Comparison of ENCODE assay signal across 1 cellular context in the genomic region with DNA sequence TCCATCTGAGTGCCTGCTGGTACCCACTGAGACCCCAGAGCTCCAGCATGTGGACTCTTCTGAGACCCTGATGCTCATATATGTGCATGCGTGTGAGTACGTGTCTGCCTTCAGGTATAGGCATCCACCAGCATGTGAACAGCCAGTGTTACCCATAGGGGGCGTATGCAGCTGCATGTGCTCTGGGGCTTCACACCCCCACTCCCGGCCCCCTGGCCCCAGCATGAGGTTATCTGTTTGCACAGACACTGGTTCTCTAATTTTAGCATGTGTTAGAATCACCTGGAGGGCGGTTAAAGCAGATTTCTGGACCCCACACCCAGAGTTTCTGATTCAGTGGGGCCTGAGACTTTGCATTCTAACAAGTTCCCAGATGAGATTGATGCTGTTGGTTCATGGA.
A peak's percentile ranks its signal among the peaks of the same experiment; 100 is the strongest.
TF ChIP-seq lines count a peak whose summit lies in the region.

No MANE protein-coding gene starts in this region.

TF ChIP-seq in K562, 482 proteins besides CTCF, POLR2A, EP300 and RAD21 (continued from another document and continues in another):
- TF ChIP-seq, protein P1, sequence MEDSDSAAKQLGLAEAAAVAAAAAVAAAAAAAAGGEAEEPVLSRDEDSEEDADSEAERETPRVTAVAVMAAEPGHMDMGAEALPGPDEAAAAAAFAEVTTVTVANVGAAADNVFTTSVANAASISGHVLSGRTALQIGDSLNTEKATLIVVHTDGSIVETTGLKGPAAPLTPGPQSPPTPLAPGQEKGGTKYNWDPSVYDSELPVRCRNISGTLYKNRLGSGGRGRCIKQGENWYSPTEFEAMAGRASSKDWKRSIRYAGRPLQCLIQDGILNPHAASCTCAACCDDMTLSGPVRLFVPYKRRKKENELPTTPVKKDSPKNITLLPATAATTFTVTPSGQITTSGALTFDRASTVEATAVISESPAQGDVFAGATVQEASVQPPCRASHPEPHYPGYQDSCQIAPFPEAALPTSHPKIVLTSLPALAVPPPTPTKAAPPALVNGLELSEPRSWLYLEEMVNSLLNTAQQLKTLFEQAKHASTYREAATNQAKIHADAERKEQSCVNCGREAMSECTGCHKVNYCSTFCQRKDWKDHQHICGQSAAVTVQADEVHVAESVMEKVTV (CRISPR knock-in tag; IDR thresholded peaks at IDR 0.05), result peak; percentile 56
- no peak for TF ChIP-seq POLR2G (IDR thresholded peaks at IDR 0.05; ENCODE audit: low read depth, low read length)
- TF ChIP-seq, protein P2, sequence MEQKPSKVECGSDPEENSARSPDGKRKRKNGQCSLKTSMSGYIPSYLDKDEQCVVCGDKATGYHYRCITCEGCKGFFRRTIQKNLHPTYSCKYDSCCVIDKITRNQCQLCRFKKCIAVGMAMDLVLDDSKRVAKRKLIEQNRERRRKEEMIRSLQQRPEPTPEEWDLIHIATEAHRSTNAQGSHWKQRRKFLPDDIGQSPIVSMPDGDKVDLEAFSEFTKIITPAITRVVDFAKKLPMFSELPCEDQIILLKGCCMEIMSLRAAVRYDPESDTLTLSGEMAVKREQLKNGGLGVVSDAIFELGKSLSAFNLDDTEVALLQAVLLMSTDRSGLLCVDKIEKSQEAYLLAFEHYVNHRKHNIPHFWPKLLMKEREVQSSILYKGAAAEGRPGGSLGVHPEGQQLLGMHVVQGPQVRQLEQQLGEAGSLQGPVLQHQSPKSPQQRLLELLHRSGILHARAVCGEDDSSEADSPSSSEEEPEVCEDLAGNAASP (IDR thresholded peaks at IDR 0.05), result no peak
- TF ChIP-seq, protein P3, sequence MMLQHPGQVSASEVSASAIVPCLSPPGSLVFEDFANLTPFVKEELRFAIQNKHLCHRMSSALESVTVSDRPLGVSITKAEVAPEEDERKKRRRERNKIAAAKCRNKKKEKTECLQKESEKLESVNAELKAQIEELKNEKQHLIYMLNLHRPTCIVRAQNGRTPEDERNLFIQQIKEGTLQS (IDR thresholded peaks at IDR 0.05), result 0 out of 2 replicates have a peak, but pooled peaks have one; percentile 8
- TF ChIP-seq, protein P3 (CRISPR knock-in tag; conservative IDR thresholded peaks at IDR 0.05), result 0 out of 2 replicates have a peak, but pooled peaks have one; percentile 43
- no peak for TF ChIP-seq ESRRB (CRISPR knock-in tag; IDR thresholded peaks at IDR 0.05; ENCODE audit: borderline replicate concordance)
- TF ChIP-seq ZNF57 (CRISPR knock-in tag; IDR thresholded peaks at IDR 0.05), result no peak
- TF ChIP-seq, protein P4, sequence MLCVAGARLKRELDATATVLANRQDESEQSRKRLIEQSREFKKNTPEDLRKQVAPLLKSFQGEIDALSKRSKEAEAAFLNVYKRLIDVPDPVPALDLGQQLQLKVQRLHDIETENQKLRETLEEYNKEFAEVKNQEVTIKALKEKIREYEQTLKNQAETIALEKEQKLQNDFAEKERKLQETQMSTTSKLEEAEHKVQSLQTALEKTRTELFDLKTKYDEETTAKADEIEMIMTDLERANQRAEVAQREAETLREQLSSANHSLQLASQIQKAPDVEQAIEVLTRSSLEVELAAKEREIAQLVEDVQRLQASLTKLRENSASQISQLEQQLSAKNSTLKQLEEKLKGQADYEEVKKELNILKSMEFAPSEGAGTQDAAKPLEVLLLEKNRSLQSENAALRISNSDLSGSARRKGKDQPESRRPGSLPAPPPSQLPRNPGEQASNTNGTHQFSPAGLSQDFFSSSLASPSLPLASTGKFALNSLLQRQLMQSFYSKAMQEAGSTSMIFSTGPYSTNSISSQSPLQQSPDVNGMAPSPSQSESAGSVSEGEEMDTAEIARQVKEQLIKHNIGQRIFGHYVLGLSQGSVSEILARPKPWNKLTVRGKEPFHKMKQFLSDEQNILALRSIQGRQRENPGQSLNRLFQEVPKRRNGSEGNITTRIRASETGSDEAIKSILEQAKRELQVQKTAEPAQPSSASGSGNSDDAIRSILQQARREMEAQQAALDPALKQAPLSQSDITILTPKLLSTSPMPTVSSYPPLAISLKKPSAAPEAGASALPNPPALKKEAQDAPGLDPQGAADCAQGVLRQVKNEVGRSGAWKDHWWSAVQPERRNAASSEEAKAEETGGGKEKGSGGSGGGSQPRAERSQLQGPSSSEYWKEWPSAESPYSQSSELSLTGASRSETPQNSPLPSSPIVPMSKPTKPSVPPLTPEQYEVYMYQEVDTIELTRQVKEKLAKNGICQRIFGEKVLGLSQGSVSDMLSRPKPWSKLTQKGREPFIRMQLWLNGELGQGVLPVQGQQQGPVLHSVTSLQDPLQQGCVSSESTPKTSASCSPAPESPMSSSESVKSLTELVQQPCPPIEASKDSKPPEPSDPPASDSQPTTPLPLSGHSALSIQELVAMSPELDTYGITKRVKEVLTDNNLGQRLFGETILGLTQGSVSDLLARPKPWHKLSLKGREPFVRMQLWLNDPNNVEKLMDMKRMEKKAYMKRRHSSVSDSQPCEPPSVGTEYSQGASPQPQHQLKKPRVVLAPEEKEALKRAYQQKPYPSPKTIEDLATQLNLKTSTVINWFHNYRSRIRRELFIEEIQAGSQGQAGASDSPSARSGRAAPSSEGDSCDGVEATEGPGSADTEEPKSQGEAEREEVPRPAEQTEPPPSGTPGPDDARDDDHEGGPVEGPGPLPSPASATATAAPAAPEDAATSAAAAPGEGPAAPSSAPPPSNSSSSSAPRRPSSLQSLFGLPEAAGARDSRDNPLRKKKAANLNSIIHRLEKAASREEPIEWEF (CRISPR knock-in tag; IDR thresholded peaks at IDR 0.05), result no peak
- TF ChIP-seq, protein P5, sequence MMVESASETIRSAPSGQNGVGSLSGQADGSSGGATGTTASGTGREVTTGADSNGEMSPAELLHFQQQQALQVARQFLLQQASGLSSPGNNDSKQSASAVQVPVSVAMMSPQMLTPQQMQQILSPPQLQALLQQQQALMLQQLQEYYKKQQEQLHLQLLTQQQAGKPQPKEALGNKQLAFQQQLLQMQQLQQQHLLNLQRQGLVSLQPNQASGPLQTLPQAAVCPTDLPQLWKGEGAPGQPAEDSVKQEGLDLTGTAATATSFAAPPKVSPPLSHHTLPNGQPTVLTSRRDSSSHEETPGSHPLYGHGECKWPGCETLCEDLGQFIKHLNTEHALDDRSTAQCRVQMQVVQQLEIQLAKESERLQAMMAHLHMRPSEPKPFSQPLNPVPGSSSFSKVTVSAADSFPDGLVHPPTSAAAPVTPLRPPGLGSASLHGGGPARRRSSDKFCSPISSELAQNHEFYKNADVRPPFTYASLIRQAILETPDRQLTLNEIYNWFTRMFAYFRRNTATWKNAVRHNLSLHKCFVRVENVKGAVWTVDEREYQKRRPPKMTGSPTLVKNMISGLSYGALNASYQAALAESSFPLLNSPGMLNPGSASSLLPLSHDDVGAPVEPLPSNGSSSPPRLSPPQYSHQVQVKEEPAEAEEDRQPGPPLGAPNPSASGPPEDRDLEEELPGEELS (CRISPR knock-in tag; IDR thresholded peaks at IDR 0.05; ENCODE audit: borderline replicate concordance), result no peak
- no peak for TF ChIP-seq TGIF2 (CRISPR knock-in tag; IDR thresholded peaks at IDR 0.05)
- TF ChIP-seq KAT2B (IDR thresholded peaks at IDR 0.05; ENCODE audit: low read depth, low read length), result no peak
- TF ChIP-seq ZNF77 (CRISPR knock-in tag; IDR thresholded peaks at IDR 0.05), result no peak
- TF ChIP-seq ZNF121 (CRISPR knock-in tag; conservative IDR thresholded peaks at IDR 0.05), result no peak
- TF ChIP-seq, protein P6, sequence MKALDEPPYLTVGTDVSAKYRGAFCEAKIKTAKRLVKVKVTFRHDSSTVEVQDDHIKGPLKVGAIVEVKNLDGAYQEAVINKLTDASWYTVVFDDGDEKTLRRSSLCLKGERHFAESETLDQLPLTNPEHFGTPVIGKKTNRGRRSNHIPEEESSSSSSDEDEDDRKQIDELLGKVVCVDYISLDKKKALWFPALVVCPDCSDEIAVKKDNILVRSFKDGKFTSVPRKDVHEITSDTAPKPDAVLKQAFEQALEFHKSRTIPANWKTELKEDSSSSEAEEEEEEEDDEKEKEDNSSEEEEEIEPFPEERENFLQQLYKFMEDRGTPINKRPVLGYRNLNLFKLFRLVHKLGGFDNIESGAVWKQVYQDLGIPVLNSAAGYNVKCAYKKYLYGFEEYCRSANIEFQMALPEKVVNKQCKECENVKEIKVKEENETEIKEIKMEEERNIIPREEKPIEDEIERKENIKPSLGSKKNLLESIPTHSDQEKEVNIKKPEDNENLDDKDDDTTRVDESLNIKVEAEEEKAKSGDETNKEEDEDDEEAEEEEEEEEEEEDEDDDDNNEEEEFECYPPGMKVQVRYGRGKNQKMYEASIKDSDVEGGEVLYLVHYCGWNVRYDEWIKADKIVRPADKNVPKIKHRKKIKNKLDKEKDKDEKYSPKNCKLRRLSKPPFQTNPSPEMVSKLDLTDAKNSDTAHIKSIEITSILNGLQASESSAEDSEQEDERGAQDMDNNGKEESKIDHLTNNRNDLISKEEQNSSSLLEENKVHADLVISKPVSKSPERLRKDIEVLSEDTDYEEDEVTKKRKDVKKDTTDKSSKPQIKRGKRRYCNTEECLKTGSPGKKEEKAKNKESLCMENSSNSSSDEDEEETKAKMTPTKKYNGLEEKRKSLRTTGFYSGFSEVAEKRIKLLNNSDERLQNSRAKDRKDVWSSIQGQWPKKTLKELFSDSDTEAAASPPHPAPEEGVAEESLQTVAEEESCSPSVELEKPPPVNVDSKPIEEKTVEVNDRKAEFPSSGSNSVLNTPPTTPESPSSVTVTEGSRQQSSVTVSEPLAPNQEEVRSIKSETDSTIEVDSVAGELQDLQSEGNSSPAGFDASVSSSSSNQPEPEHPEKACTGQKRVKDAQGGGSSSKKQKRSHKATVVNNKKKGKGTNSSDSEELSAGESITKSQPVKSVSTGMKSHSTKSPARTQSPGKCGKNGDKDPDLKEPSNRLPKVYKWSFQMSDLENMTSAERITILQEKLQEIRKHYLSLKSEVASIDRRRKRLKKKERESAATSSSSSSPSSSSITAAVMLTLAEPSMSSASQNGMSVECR (CRISPR knock-in tag; IDR thresholded peaks at IDR 0.05), result no peak
- TF ChIP-seq TSC22D4 (tag; IDR thresholded peaks at IDR 0.05), result no peak
- TF ChIP-seq NUFIP1 (IDR thresholded peaks at IDR 0.05; ENCODE audit: partially characterized antibody), result no peak
- no peak for TF ChIP-seq FOXJ2 (tag; IDR thresholded peaks at IDR 0.05)
- no peak for TF ChIP-seq ARNT (IDR thresholded peaks at IDR 0.05)
- TF ChIP-seq, protein P7, sequence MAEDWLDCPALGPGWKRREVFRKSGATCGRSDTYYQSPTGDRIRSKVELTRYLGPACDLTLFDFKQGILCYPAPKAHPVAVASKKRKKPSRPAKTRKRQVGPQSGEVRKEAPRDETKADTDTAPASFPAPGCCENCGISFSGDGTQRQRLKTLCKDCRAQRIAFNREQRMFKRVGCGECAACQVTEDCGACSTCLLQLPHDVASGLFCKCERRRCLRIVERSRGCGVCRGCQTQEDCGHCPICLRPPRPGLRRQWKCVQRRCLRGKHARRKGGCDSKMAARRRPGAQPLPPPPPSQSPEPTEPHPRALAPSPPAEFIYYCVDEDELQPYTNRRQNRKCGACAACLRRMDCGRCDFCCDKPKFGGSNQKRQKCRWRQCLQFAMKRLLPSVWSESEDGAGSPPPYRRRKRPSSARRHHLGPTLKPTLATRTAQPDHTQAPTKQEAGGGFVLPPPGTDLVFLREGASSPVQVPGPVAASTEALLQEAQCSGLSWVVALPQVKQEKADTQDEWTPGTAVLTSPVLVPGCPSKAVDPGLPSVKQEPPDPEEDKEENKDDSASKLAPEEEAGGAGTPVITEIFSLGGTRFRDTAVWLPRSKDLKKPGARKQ (CRISPR knock-in tag; IDR thresholded peaks at IDR 0.05), result no peak
- TF ChIP-seq, protein P8, sequence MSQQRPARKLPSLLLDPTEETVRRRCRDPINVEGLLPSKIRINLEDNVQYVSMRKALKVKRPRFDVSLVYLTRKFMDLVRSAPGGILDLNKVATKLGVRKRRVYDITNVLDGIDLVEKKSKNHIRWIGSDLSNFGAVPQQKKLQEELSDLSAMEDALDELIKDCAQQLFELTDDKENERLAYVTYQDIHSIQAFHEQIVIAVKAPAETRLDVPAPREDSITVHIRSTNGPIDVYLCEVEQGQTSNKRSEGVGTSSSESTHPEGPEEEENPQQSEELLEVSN (IDR thresholded peaks at IDR 0.05; ENCODE audit: borderline replicate concordance in 1 of 2, extremely low read depth in 1 of 2, insufficient read depth in 1 of 2, insufficient read length in 1 of 2, low read depth in 1 of 2, low read length in 1 of 2, poor library complexity in 1 of 2, severe bottlenecking in 1 of 2), result peak; percentile 83 to 97
- no peak for TF ChIP-seq HIVEP1 (CRISPR knock-in tag; IDR thresholded peaks at IDR 0.05)
- TF ChIP-seq, protein P9, sequence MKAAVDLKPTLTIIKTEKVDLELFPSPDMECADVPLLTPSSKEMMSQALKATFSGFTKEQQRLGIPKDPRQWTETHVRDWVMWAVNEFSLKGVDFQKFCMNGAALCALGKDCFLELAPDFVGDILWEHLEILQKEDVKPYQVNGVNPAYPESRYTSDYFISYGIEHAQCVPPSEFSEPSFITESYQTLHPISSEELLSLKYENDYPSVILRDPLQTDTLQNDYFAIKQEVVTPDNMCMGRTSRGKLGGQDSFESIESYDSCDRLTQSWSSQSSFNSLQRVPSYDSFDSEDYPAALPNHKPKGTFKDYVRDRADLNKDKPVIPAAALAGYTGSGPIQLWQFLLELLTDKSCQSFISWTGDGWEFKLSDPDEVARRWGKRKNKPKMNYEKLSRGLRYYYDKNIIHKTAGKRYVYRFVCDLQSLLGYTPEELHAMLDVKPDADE (conservative IDR thresholded peaks at IDR 0.05; ENCODE audit: control insufficient read depth, low read depth, low read length), result 0 out of 2 replicates have a peak, but pooled peaks have one; percentile 55
- TF ChIP-seq, protein P10, sequence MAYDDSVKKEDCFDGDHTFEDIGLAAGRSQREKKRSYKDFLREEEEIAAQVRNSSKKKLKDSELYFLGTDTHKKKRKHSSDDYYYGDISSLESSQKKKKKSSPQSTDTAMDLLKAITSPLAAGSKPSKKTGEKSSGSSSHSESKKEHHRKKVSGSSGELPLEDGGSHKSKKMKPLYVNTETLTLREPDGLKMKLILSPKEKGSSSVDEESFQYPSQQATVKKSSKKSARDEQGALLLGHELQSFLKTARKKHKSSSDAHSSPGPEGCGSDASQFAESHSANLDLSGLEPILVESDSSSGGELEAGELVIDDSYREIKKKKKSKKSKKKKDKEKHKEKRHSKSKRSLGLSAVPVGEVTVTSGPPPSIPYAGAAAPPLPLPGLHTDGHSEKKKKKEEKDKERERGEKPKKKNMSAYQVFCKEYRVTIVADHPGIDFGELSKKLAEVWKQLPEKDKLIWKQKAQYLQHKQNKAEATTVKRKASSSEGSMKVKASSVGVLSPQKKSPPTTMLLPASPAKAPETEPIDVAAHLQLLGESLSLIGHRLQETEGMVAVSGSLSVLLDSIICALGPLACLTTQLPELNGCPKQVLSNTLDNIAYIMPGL (CRISPR knock-in tag; IDR thresholded peaks at IDR 0.05), result no peak
- TF ChIP-seq, protein P11, sequence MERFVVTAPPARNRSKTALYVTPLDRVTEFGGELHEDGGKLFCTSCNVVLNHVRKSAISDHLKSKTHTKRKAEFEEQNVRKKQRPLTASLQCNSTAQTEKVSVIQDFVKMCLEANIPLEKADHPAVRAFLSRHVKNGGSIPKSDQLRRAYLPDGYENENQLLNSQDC (CRISPR knock-in tag; IDR thresholded peaks at IDR 0.05), result no peak
